9 cellular contexts compared by ENCODE assay signal in the genomic region with DNA sequence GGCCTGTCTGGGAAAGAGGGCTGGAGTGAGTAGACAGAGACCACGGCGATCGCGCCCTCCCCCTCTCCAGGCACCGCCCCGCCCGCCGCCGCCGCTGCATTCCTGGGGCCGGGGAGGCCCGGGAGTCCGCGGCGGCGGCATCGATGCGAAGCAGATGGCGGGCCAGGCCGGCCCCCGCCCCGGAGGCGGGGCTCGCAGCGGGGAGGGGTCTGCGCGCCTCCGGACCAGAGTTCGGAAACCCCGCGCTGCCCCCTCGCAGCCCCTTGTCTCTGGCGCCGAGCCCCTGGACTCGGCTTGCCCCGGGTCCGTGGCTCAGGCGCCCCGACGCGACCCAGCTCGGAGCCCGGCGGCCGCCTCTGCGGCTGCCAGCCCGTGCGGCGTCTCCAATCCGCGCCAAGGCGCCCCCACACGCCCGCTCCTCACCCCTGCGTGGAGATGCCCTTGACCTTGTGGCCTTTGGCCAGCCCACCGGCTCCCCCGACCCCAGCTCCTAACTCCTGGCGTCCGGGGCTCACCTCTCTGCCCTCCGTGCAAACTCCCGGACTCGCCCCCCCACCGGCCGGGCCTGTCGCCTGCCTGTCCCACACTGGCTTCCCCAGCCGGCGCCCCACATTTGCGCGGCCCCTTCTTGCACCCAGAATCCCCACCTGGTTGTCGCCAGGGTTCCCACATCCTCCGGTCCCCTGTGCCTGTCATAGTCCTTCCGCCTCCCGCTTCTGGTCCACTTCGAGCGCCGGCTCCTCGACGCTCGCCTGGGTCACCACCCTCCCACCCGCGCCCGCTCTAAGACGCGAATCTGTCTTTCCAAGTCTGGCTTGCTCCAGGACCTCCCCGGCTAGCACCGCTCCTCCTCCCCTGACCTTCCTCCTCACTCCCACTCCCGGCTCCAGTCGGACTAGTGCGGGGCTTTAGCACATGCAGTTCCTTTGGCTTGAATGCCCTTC. TPM values are rescaled to one million over a fixed set of nuclear protein-coding genes. Genes with fewer than 3 reads are reported as not detected.
DNase-seq lines count a peak whose midpoint lies in the region; ATAC-seq and TF ChIP-seq lines count a peak whose summit lies in the region.
"Had no signal": no experiment of that assay in that cellular context is flagged by ENCODE, and none has a peak within 500 bp of the region (broad histone marks: within the 10 kb centered on the region; RNA-seq: fewer than 3 reads in every experiment).

No MANE protein-coding gene starts in this region.

- TF ChIP-seq EP300 in transverse colon (IDR thresholded peaks at IDR 0.05; ENCODE audit: low read depth): no peak

- H3K27me3 ChIP-seq in BLaER1 (peaks cover 86% of the 10 kb centered on the region), HUES6 (ENCODE audit: control insufficient read depth, insufficient read depth, low read length) (peaks cover 83% of the 10 kb centered on the region), brain microvascular endothelial cell (replicated peaks) (no peaks in the 10 kb centered on the region), right lobe of liver (peaks cover 0 to 12% of the 10 kb centered on the region in 2 donors), transverse colon (peaks cover 71% of the 10 kb centered on the region)

- DNase-seq in brain microvascular endothelial cell (no peak), right lobe of liver (peak in 1 of 3 donors; percentile 47), transverse colon (no peak)
- no peak for DNase-seq in stimulated activated CD8-positive, alpha-beta memory T cell treated with anti-CD3 and anti-CD28 coated beads, Interleukin-4, amount 100 ng/mL, for 48 hours

- WGBS in right lobe of liver (ENCODE audit: insufficient coverage, low coverage, low lambda C conversion rate, missing lambda C conversion rate): 5% methylated on average over 34 of the region's 89 CpGs
- 1% methylated on average over 43 of the region's 89 CpGs; no CpG with 5 or more reads in 1 of the 2 donors for WGBS in transverse colon (ENCODE audit: low coverage in 1 of 2), 2 donors

- no peaks in the 10 kb centered on the region for H3K9me3 ChIP-seq in BLaER1
- no peaks in the 10 kb centered on the region for H3K9me3 ChIP-seq in HUES6 (ENCODE audit: control insufficient read depth, insufficient read depth, low read depth, low read length)
- no peaks in the 10 kb centered on the region for H3K9me3 ChIP-seq in right lobe of liver
- no peaks in the 10 kb centered on the region for H3K9me3 ChIP-seq in transverse colon
- H3K9me3 ChIP-seq: neutrophil had no signal

- intact Hi-C loops in right lobe of liver (cut with DNase I): no loop called here
- intact Hi-C loops in transverse colon (cut with DNase I; ENCODE audit: low total_unique reads): no loop called here

- H3K4me1 ChIP-seq in BLaER1 (peaks cover 48% of the 10 kb centered on the region), HUES6 (ENCODE audit: control insufficient read depth, insufficient read depth, low read length) (peaks cover 29% of the 10 kb centered on the region), right lobe of liver (peaks cover 0 to 12% (median 0%) of the 10 kb centered on the region in 4 donors), transverse colon (peaks cover 8 to 33% (median 24%) of the 10 kb centered on the region in 4 donors)

- in situ Hi-C loops in brain microvascular endothelial cell (cut with HindIII; ENCODE audit: low pct_ligation_motif_present, low sequenced_read_pairs) (no loop called here), transverse colon (cut with MboI; ENCODE audit: low pct_ligation_motif_present in 1 of 4, low pct_unique_long_range_greater_than_20kb in 1 of 4, low sequenced_read_pairs in 3 of 4) (no loop called here)

- H3K36me3 ChIP-seq in BLaER1 (peaks cover under 1% of the 10 kb centered on the region; the same call in 1 of the 2 replicates), HUES6 (ENCODE audit: control insufficient read depth, insufficient read depth, low read length) (no peaks in the 10 kb centered on the region), brain microvascular endothelial cell (replicated peaks) (no peaks in the 10 kb centered on the region), right lobe of liver (no peaks in the 10 kb centered on the region), transverse colon (no peaks in the 10 kb centered on the region)

- peaks cover 82% of the 10 kb centered on the region for H4K20me1 ChIP-seq in BLaER1

- H3K27ac ChIP-seq in BLaER1 (no peak overlapping the region), HUES6 (ENCODE audit: low read depth, low read length) (no peak overlapping the region), brain microvascular endothelial cell (no peak overlapping the region), right lobe of liver (no peak overlapping the region), transverse colon (peak overlapping the region; percentile 63 to 83 (median 79))
- H3K27ac ChIP-seq: neutrophil had no signal

- H3K9ac ChIP-seq in BLaER1: no peak overlapping the region
- H3K9ac ChIP-seq in HUES6 (ENCODE audit: low read length): peak overlapping the region; percentile 67

- H3K4me3 ChIP-seq in BLaER1 (peak overlapping the region; percentile 64), HUES6 (ENCODE audit: low read depth, low read length) (peak overlapping the region; percentile 78), brain microvascular endothelial cell (ENCODE audit: low read depth, low read length) (peak overlapping the region; percentile 79), right lobe of liver (peak overlapping the region; percentile 23 to 42 (median 25)), transverse colon (peak overlapping the region; percentile 41 to 62 (median 49))

- TF ChIP-seq CTCF in brain microvascular endothelial cell (IDR thresholded peaks at IDR 0.05; ENCODE audit: low read depth, low read length, missing control alignments): no peak
- no peak for TF ChIP-seq CTCF in right lobe of liver (IDR thresholded peaks at IDR 0.05)
- TF ChIP-seq CTCF in transverse colon (IDR thresholded peaks at IDR 0.05): no peak

- TF ChIP-seq POLR2A in right lobe of liver (IDR thresholded peaks at IDR 0.05): no peak
- no peak for TF ChIP-seq POLR2A in transverse colon (IDR thresholded peaks at IDR 0.05)

- peak overlapping the region; percentile 90 for H3K4me2 ChIP-seq in BLaER1

- ATAC-seq in right lobe of liver (peak in 1 of 4 donors; percentile 5), GM21515 (IDR thresholded peaks at IDR 0.05; ENCODE audit: unreplicated experiment) (no peak), HG03039 (IDR thresholded peaks at IDR 0.05; ENCODE audit: unreplicated experiment) (no peak)

RNA-seq across cellular contexts. Expression of gene SCARF2, which starts 1.0 kb away (rescaled TPM):
- total RNA-seq in right lobe of liver (1 to 10 TPM; 1.1 to 3.4 (median 1.8) TPM), transverse colon (10 to 100 TPM in 1 of 4 donors, 1 to 10 TPM in 3; 3.4 to 15.9 (median 8.7) TPM)

RNA-seq across cellular contexts. Expression of gene ZNF74, which starts 42.6 kb away (rescaled TPM):
- total RNA-seq in right lobe of liver (1 to 10 TPM; 3.2 to 6.6 (median 3.4) TPM), transverse colon (10 to 100 TPM in 1 of 4 donors, 1 to 10 TPM in 3; 1.9 to 11.5 (median 6.6) TPM)

RNA-seq across cellular contexts. Expression of gene KLHL22, which starts 59.0 kb away (rescaled TPM):
- total RNA-seq in right lobe of liver (10 to 100 TPM in 3 of 6 experiments, 1 to 10 TPM in 3; 9.0 to 14.2 (median 10.2) TPM), transverse colon (10 to 100 TPM; 12.7 to 75.9 (median 16.9) TPM)

Comparison
In these comparisons a context has a peak if more than half of its experiments do, and no peak if none do; other contexts are left out.
1. H3K27ac ChIP-seq: peak in transverse colon (4 of 4); none in BLaER1 (single experiment), HUES6 (single experiment), brain microvascular endothelial cell (single experiment) and right lobe of liver (0 of 3).
2. H3K4me3 ChIP-seq: peak in every context shown above with its lines; median percentile 79 in brain microvascular endothelial cell; 78 in HUES6; 64 in BLaER1; 49 in transverse colon; 25 in right lobe of liver.